28 cellular contexts compared by ENCODE assay signal in the genomic region with DNA sequence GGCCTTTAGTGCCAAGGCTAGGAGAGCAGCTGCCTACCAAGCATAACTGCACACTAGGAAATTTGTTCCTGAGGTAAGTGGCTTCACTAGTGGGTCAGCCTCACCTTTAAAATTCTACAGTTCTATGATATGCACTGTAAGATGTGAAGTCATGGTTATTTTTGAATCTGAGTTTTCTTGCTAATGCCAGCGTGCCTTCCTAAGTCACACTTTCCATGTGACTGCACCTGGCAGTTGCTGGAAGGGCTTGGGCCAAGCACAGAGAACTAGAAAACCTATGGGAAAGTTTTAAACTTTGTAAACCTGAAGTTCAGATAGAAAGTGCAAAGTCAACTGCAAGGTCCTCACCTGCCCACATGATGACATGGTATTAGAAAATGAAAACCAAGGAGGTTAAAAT.
"Had no signal": no experiment of that assay in that cellular context is flagged by ENCODE, and none has a peak within 500 bp of the region (broad histone marks: within the 10 kb centered on the region; RNA-seq: fewer than 3 reads in every experiment).

No MANE protein-coding gene starts in this region.

- H3K4me3 ChIP-seq: K562, MG63, PC-9, SJSA1 had no signal

- H3K9me3 ChIP-seq: MG63, SJSA1, SK-N-SH had no signal

- DNase-seq: Kasumi-1, KG1, MG63, NCI-H1048, NCI-H1092 treated with DMSO at 0.1 percent for 48 hours, NCI-H1105 treated with DMSO at 0.1 percent for 48 hours, NCI-H1436, NCI-H1694, NCI-H187, NCI-H1930, NCI-H2029 treated with DMSO at 0.1 percent for 48 hours, NCI-H2081 treated with DMSO at 0.1 percent for 48 hours, NCI-H2107, NCI-H2171, NCI-H226, NCI-H446 treated with DMSO at 0.1 percent for 48 hours, NCI-H510A, NCI-H524 treated with DMSO at 0.1 percent for 48 hours, NCI-H526 treated with DMSO at 0.1 percent for 48 hours, NCI-H774, PC-9, Right ventricle myocardium superior, SHP77 treated with DMSO at 0.1 percent for 48 hours, SK-N-SH, SW 1271 had no signal

- H3K36me3 ChIP-seq: MG63, SJSA1 had no signal

- H3K4me1 ChIP-seq: SJSA1 had no signal

- H3K27me3 ChIP-seq: MG63 had no signal

- H3K27ac ChIP-seq: PC-9, SJSA1 had no signal

- ATAC-seq: K562, Panc1 had no signal
